ENCODE assay signal across 8 cellular contexts in the genomic region with DNA sequence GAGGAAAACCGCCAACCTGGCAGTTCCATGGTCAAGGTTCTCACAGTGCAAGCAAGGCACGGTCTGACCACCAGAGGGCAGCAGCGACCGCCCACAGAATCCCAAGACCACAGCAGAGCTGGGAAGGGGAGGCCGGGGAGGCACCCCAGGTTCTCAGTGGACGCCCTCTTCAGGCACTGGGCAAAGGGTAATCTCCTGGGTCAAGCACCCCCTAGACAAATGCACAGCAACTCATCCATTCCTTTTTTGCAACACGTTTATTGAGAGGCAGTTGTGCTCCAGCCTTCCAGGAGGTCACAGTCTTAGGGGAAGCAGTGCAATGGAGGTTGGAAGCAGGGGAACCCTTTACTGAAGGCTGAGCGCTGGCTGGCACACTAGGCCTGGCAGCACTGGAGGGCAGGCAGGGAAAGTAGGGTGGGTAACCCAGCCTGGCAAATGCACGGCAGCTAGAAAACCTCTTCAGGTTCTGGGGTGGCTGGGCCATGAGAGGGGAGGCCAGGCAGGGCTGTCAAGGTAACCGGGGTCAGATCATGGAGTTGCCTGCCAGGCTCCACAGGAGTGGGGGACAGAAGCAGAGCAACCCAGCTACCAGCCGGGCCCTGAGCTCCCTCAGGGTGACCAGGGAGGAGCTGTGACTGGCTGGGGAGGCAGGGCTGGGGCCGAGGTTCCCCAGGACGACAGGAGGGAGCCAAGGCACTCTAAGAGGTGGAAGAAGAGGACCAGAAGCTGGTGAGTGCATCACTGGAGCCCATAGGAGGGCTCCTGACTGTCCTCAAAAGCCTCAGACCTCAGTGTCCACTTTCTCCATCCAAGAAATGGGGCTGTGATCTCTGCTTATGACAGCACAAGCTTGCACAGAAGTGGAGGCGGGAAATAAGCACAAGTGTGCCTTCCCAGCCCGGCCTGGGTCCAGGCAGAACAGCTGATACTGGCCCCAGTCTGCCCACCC. TPM values are rescaled to one million over a fixed set of nuclear protein-coding genes. Genes with fewer than 3 reads are reported as not detected.
DNase-seq lines count a peak whose midpoint lies in the region; ATAC-seq and TF ChIP-seq lines count a peak whose summit lies in the region.

No MANE protein-coding gene starts in this region.

- H3K4me3 ChIP-seq in HUES48 (ENCODE audit: low read depth, low read length) (peak overlapping the region; percentile 68; the same call in 1 of the 2 replicates), PC-3 (ENCODE audit: low read length) (peak overlapping the region; percentile 84), fibroblast of mammary gland (ENCODE audit: control insufficient read depth, low read depth, low read length) (no peak overlapping the region)

- H3K79me2 ChIP-seq in PC-3 (ENCODE audit: low read length): peaks cover 72% of the 10 kb centered on the region

- H3K27ac Mint-ChIP-seq in activated T-helper 2 cell treated with anti-CD3 and anti-CD28 coated beads, Interferon-gamma antibody, Interleukin-2, Interleukin-4, amounts not matched to agents 10 μg/mL and 5 μg/mL and 100 μg/mL, durations not matched to agents 14 hours and 24 hours and 36 hours: peak overlapping the region; percentile 94
- peak overlapping the region; percentile 100 for H3K27ac Mint-ChIP-seq in natural killer cell

- H3K4me1 ChIP-seq in HUES48 (ENCODE audit: control insufficient read depth, insufficient read depth, low read length) (peaks cover 41% of the 10 kb centered on the region), PC-3 (ENCODE audit: insufficient read depth, low read length) (peaks cover 71% of the 10 kb centered on the region)

- H3K27me3 Mint-ChIP-seq in activated T-helper 2 cell treated with anti-CD3 and anti-CD28 coated beads, Interferon-gamma antibody, Interleukin-2, Interleukin-4, amounts not matched to agents 10 μg/mL and 5 μg/mL and 100 μg/mL, durations not matched to agents 14 hours and 24 hours and 36 hours (ENCODE audit: low read depth): no peaks in the 10 kb centered on the region
- H3K27me3 Mint-ChIP-seq in natural killer cell (ENCODE audit: low read depth in 2 of 2): no peaks in the 10 kb centered on the region

- H3K9ac ChIP-seq in HUES48 (ENCODE audit: low read depth, low read length): no peak overlapping the region
- peak overlapping the region; percentile 59 for H3K9ac ChIP-seq in PC-3 (ENCODE audit: low read length)

- peak overlapping the region; percentile 51 for H2AFZ ChIP-seq in PC-3 (ENCODE audit: low read length)

- peaks cover 58% of the 10 kb centered on the region for H3K36me3 Mint-ChIP-seq in activated T-helper 2 cell treated with anti-CD3 and anti-CD28 coated beads, Interferon-gamma antibody, Interleukin-2, Interleukin-4, amounts not matched to agents 10 μg/mL and 5 μg/mL and 100 μg/mL, durations not matched to agents 14 hours and 24 hours and 36 hours (ENCODE audit: low read depth)
- no peaks in the 10 kb centered on the region for H3K36me3 Mint-ChIP-seq in natural killer cell

- H3K36me3 ChIP-seq in HUES48 (ENCODE audit: control insufficient read depth, insufficient read depth, low read length) (peaks cover 24% of the 10 kb centered on the region), PC-3 (ENCODE audit: low read depth, low read length) (0 out of 2 replicates have a peak, but pooled peaks cover 3% of the 10 kb centered on the region)

- no peaks in the 10 kb centered on the region for H3K9me3 Mint-ChIP-seq in activated T-helper 2 cell treated with anti-CD3 and anti-CD28 coated beads, Interferon-gamma antibody, Interleukin-2, Interleukin-4, amounts not matched to agents 10 μg/mL and 5 μg/mL and 100 μg/mL, durations not matched to agents 14 hours and 24 hours and 36 hours
- H3K9me3 Mint-ChIP-seq in natural killer cell: no peaks in the 10 kb centered on the region

- H3K27me3 ChIP-seq in HUES48 (ENCODE audit: control insufficient read depth, insufficient read depth, low read length) (no peaks in the 10 kb centered on the region), PC-3 (ENCODE audit: low read length) (no peaks in the 10 kb centered on the region)

- no TSS peak for BruUV-seq in PC-3 (replicated peaks; lab: Mats Ljungman, UMichigan)

- DNase-seq in EH (ENCODE audit: low read depth) (peak; percentile 83), PC-3 (peak; percentile 89), fibroblast of mammary gland (ENCODE audit: low read depth) (peak; percentile 86), natural killer cell (peak; percentile 89), superior temporal gyrus (ENCODE audit: extremely low spot score) (peak; percentile 92)
- peak; percentile 78 for DNase-seq in activated T-helper 2 cell treated with anti-CD3 and anti-CD28 coated beads, Interferon-gamma antibody, Interleukin-2, Interleukin-4, amounts not matched to agents 10 μg/mL and 5 μg/mL and 100 μg/mL, durations not matched to agents 14 hours and 24 hours and 36 hours (ENCODE audit: low spot score)

- H3K9me2 ChIP-seq in PC-3 (replicated peaks; ENCODE audit: low read length): no peaks in the 10 kb centered on the region

- POLR2A ChIA-PET in PC-3 (lab: Charles Lee; ENCODE audit: unreplicated experiment): interaction anchor here (0.9 kb wide), 1 partner anchor 12 kb away, joined by 4 read pairs; no protein-coding TSS in a partner anchor

- no peaks in the 10 kb centered on the region for H3F3A ChIP-seq in PC-3 (ENCODE audit: low read length, unreplicated experiment)

- CTCF ChIA-PET in PC-3 (lab: Charles Lee): interaction anchor here (0.6 to 4.0 kb wide), 16 partner anchors 11 to 243 kb away, joined by 3 to 95 read pairs (median 7); partner anchors contain the start of gene PSMD9

- ATAC-seq in PC-3: peak; percentile 5
- ATAC-seq in natural killer cell: peak; percentile 7 to 39 (median 13)
- no peak for ATAC-seq in HG03139 (IDR thresholded peaks at IDR 0.05; ENCODE audit: unreplicated experiment)

- H4K20me1 ChIP-seq in PC-3 (ENCODE audit: low read length): no peaks in the 10 kb centered on the region

- peak overlapping the region; percentile 93 for H3K4me2 ChIP-seq in PC-3 (ENCODE audit: low read length)

- intact Hi-C loops in PC-3 (cut with micrococcal nuclease): loop anchor here (10.0 kb wide), 1 partner anchor 229 kb away; the partner anchor contains the start of gene BCL7A
- intact Hi-C loops in activated T-helper 2 cell treated with anti-CD3 and anti-CD28 coated beads, Interferon-gamma antibody, Interleukin-2, Interleukin-4, amounts not matched to agents 10 μg/mL and 5 μg/mL and 100 μg/mL, durations not matched to agents 14 hours and 24 hours and 36 hours (cut with micrococcal nuclease): loop anchor here (1.0 to 2.0 kb wide), 2 partner anchors 16 to 43 kb away; no protein-coding TSS in a partner anchor
- intact Hi-C loops in natural killer cell (cut with micrococcal nuclease): loop anchor here (1.0 to 2.0 kb wide), 2 partner anchors 17 to 93 kb away; partner anchors contain the start of gene PSMD9

- H3K27ac ChIP-seq in HUES48 (ENCODE audit: low read depth, low read length): peak overlapping the region; percentile 65
- H3K27ac ChIP-seq in PC-3 (ENCODE audit: low read length): peak overlapping the region; percentile 67

- TF ChIP-seq CTCF in PC-3 (conservative IDR thresholded peaks at IDR 0.05; ENCODE audit: low read depth, low read length) (peak; percentile 99), fibroblast of mammary gland (conservative IDR thresholded peaks at IDR 0.05; ENCODE audit: control insufficient read depth, insufficient read depth, low read depth, low read length) (peak; percentile 96), natural killer cell (IDR thresholded peaks at IDR 0.05) (peak; percentile 70)

- peaks cover 50% of the 10 kb centered on the region for H3K4me1 Mint-ChIP-seq in activated T-helper 2 cell treated with anti-CD3 and anti-CD28 coated beads, Interferon-gamma antibody, Interleukin-2, Interleukin-4, amounts not matched to agents 10 μg/mL and 5 μg/mL and 100 μg/mL, durations not matched to agents 14 hours and 24 hours and 36 hours (ENCODE audit: low read depth)
- H3K4me1 Mint-ChIP-seq in natural killer cell: peaks cover 55 to 63% of the 10 kb centered on the region in 2 donors

- H3K9me3 ChIP-seq in HUES48 (ENCODE audit: control insufficient read depth, insufficient read depth, low read length) (no peaks in the 10 kb centered on the region), PC-3 (ENCODE audit: low read length) (no peaks in the 10 kb centered on the region)

- peak overlapping the region; percentile 77 for H3K4me3 Mint-ChIP-seq in activated T-helper 2 cell treated with anti-CD3 and anti-CD28 coated beads, Interferon-gamma antibody, Interleukin-2, Interleukin-4, amounts not matched to agents 10 μg/mL and 5 μg/mL and 100 μg/mL, durations not matched to agents 14 hours and 24 hours and 36 hours (ENCODE audit: low read depth)
- peak overlapping the region; percentile 85 for H3K4me3 Mint-ChIP-seq in natural killer cell

RNA-seq across cellular contexts. Expression of gene RHOF, which starts 1.8 kb away (rescaled TPM):
- 232 TPM in 2 replicates for total RNA-seq in PC-3 (2014; rRNA removed)
- 115 and 119 TPM in 2 replicates for total RNA-seq in activated T-helper 2 cell treated with anti-CD3 and anti-CD28 coated beads, Interferon-gamma antibody, Interleukin-2, Interleukin-4, amounts not matched to agents 10 μg/mL and 5 μg/mL and 100 μg/mL, durations not matched to agents 14 hours and 24 hours and 36 hours
- 100 to 1,000 TPM; 146 to 201 (median 177) TPM for total RNA-seq in natural killer cell

RNA-seq across cellular contexts. Expression of gene SETD1B, which starts 8.5 kb away (rescaled TPM):
- 7.5 and 13.0 TPM in 2 replicates for total RNA-seq in PC-3 (2014; rRNA removed)
- total RNA-seq in activated T-helper 2 cell treated with anti-CD3 and anti-CD28 coated beads, Interferon-gamma antibody, Interleukin-2, Interleukin-4, amounts not matched to agents 10 μg/mL and 5 μg/mL and 100 μg/mL, durations not matched to agents 14 hours and 24 hours and 36 hours: 23.3 and 24.0 TPM in 2 replicates
- 10 to 100 TPM; 55.1 to 57.5 (median 56.2) TPM for total RNA-seq in natural killer cell
